ENCODE assay signal across 35 cellular contexts in genomic region chr12:74885775-74886174, GRCh38.
"Had no signal": no experiment of that assay in that cellular context is flagged by ENCODE, and none has a peak within 500 bp of the region (broad histone marks: within the 10 kb centered on the region; RNA-seq: fewer than 3 reads in every experiment).

No MANE protein-coding gene starts in this region.

- ATAC-seq: activated naive CD4-positive, alpha-beta T cell treated with anti-CD3 and anti-CD28 coated beads, Interleukin-2, amount 50 U/mL, for 72 hours; activated T-cell treated with anti-CD3 and anti-CD28 coated beads, Interleukin-2, amount 50 U/mL, for 4 hours; activated T-cell treated with anti-CD3 and anti-CD28 coated beads, Interleukin-2, amount 50 U/mL, for 72 hours; activated T-helper 17 cell treated with anti-CD3 and anti-CD28 coated beads, Interleukin-2, amount 50 U/mL, for 72 hours; body of pancreas had no signal

- DNase-seq: activated B cell treated with CpG ODN at 0.5 μM for 24 hours; activated CD4-positive, alpha-beta memory T cell treated with anti-CD3 and anti-CD28 coated beads for 36 hours; activated CD4-positive, alpha-beta T cell treated with anti-CD3 and anti-CD28 coated beads for 4 hours; activated CD4-positive, alpha-beta T cell treated with anti-CD3 and anti-CD28 coated beads, Interleukin-2, amount 10 ng/mL, durations not matched to agents 24 days and 14 days; activated CD4-positive, alpha-beta T cell treated with anti-CD3 and anti-CD28 coated beads, Interleukin-2, amount 50 U/mL, for 1 hour; activated CD4-positive, alpha-beta T cell treated with anti-CD3 and anti-CD28 coated beads, Interleukin-2, amount 50 U/mL, for 4 hours; activated CD4-positive, CD25-positive, alpha-beta regulatory T cell treated with anti-CD3 and anti-CD28 coated beads, Interleukin-2, amount 50 U/mL, for 72 hours; activated CD8-positive, alpha-beta memory T cell treated with anti-CD3 and anti-CD28 coated beads, Interleukin-2, amount 50 U/mL, for 4 hours; activated effector memory CD4-positive, alpha-beta T cell treated with anti-CD3 and anti-CD28 coated beads, Interleukin-2, amount 50 U/mL, for 16 hours; activated gamma-delta T cell treated with Interleukin-2 at 50 U/mL for 16 hours; activated naive CD4-positive, alpha-beta T cell; activated naive CD4-positive, alpha-beta T cell treated with anti-CD3 and anti-CD28 coated beads for 36 hours; activated naive CD4-positive, alpha-beta T cell treated with anti-CD3 and anti-CD28 coated beads, Interleukin-2, amount 50 U/mL, for 16 hours; activated naive CD8-positive, alpha-beta T cell treated with anti-CD3 and anti-CD28 coated beads for 36 hours; activated T-cell treated with anti-CD3 and anti-CD28 coated beads for 4 hours; activated T-cell treated with anti-CD3 and anti-CD28 coated beads, Interleukin-2, amount 50 U/mL, for 1 hour; activated T-cell treated with anti-CD3 and anti-CD28 coated beads, Interleukin-2, amount 50 U/mL, for 4 hours; activated T-cell treated with anti-CD3 and anti-CD28 coated beads, Interleukin-2, amount 50 U/mL, for 72 hours; adrenal gland; amniotic stem cell; aorta; body of pancreas; brain microvascular endothelial cell; central memory CD4-positive, alpha-beta T cell; T-helper 2 cell; T-helper 9 cell had no signal

- H3K27me3 ChIP-seq: adrenal gland, body of pancreas, brain microvascular endothelial cell, breast epithelium had no signal

- H3K27ac Mint-ChIP-seq: activated B cell treated with CpG ODN at 0.5 μM for 24 hours; activated CD4-positive, alpha-beta memory T cell treated with anti-CD3 and anti-CD28 coated beads for 36 hours; activated CD4-positive, alpha-beta T cell treated with anti-CD3 and anti-CD28 coated beads, Interleukin-2, amount 10 ng/mL, durations not matched to agents 24 days and 14 days; activated naive CD4-positive, alpha-beta T cell treated with anti-CD3 and anti-CD28 coated beads for 36 hours; activated naive CD4-positive, alpha-beta T cell treated with anti-CD3 and anti-CD28 coated beads, Interleukin-2, amount 50 U/mL, for 72 hours; activated naive CD8-positive, alpha-beta T cell treated with anti-CD3 and anti-CD28 coated beads for 36 hours; activated T-helper 1 cell treated with anti-CD3 and anti-CD28 coated beads, Interleukin-12 subunit alpha, Interleukin-12 subunit beta, Interleukin-2, Interleukin-4 antibody, amounts not matched to agents 30 ng/mL and 10 ng/mL and 1 ng/mL, durations not matched to agents 14 hours and 24 hours and 36 hours; activated T-helper 17 cell treated with anti-CD3 and anti-CD28 coated beads, Interleukin-2, amount 50 U/mL, for 72 hours; T-helper 1 cell treated with Interleukin-12 subunit alpha and Interleukin-12 subunit beta and Interleukin-4 antibody, amounts not matched to agents 30 μg/mL and 1 μg/mL, for 36 hours; T-helper 2 cell treated with Interferon-gamma antibody and Interleukin-4, amounts not matched to agents 5 μg/mL and 100 μg/mL, for 36 hours had no signal

- H3K4me1 Mint-ChIP-seq: activated B cell treated with CpG ODN at 0.5 μM for 24 hours; activated CD4-positive, alpha-beta T cell treated with anti-CD3 and anti-CD28 coated beads, Interleukin-2, amount 10 ng/mL, durations not matched to agents 24 days and 14 days had no signal

- H3K27ac ChIP-seq: adrenal gland, body of pancreas, brain microvascular endothelial cell, breast epithelium, VCaP had no signal

- H3K9me3 Mint-ChIP-seq: activated B cell treated with CpG ODN at 0.5 μM for 24 hours; activated CD4-positive, alpha-beta memory T cell treated with anti-CD3 and anti-CD28 coated beads for 36 hours; activated CD4-positive, alpha-beta T cell treated with anti-CD3 and anti-CD28 coated beads, Interleukin-2, amount 10 ng/mL, durations not matched to agents 24 days and 14 days; activated naive CD4-positive, alpha-beta T cell treated with anti-CD3 and anti-CD28 coated beads for 36 hours; activated naive CD8-positive, alpha-beta T cell treated with anti-CD3 and anti-CD28 coated beads for 36 hours; activated T-helper 1 cell treated with anti-CD3 and anti-CD28 coated beads, Interleukin-12 subunit alpha, Interleukin-12 subunit beta, Interleukin-2, Interleukin-4 antibody, amounts not matched to agents 30 ng/mL and 10 ng/mL and 1 ng/mL, durations not matched to agents 14 hours and 24 hours and 36 hours; activated T-helper 17 cell treated with anti-CD3 and anti-CD28 coated beads, Interleukin-2, amount 50 U/mL, for 72 hours; T-helper 2 cell treated with Interferon-gamma antibody and Interleukin-4, amounts not matched to agents 5 μg/mL and 100 μg/mL, for 36 hours had no signal

- H3K9me3 ChIP-seq: adrenal gland, body of pancreas, breast epithelium had no signal

- H3K4me3 Mint-ChIP-seq: activated B cell treated with CpG ODN at 0.5 μM for 24 hours; activated CD4-positive, alpha-beta memory T cell treated with anti-CD3 and anti-CD28 coated beads for 36 hours; activated CD4-positive, alpha-beta T cell treated with anti-CD3 and anti-CD28 coated beads, Interleukin-2, amount 10 ng/mL, durations not matched to agents 24 days and 14 days; activated naive CD4-positive, alpha-beta T cell treated with anti-CD3 and anti-CD28 coated beads for 36 hours; activated naive CD8-positive, alpha-beta T cell treated with anti-CD3 and anti-CD28 coated beads for 36 hours; activated T-cell treated with anti-CD3 and anti-CD28 coated beads, Interleukin-2, amount 50 U/mL, for 4 hours; activated T-cell treated with anti-CD3 and anti-CD28 coated beads, Interleukin-2, amount 50 U/mL, for 72 hours; activated T-helper 1 cell treated with anti-CD3 and anti-CD28 coated beads, Interleukin-12 subunit alpha, Interleukin-12 subunit beta, Interleukin-2, Interleukin-4 antibody, amounts not matched to agents 30 ng/mL and 10 ng/mL and 1 ng/mL, durations not matched to agents 14 hours and 24 hours and 36 hours; activated T-helper 17 cell treated with anti-CD3 and anti-CD28 coated beads, Interleukin-2, amount 50 U/mL, for 72 hours; T-helper 1 cell treated with Interleukin-12 subunit alpha and Interleukin-12 subunit beta and Interleukin-4 antibody, amounts not matched to agents 30 μg/mL and 1 μg/mL, for 36 hours; T-helper 2 cell treated with Interferon-gamma antibody and Interleukin-4, amounts not matched to agents 5 μg/mL and 100 μg/mL, for 36 hours had no signal

- H3K36me3 Mint-ChIP-seq: activated CD4-positive, alpha-beta memory T cell treated with anti-CD3 and anti-CD28 coated beads for 36 hours; activated naive CD4-positive, alpha-beta T cell treated with anti-CD3 and anti-CD28 coated beads, Interleukin-2, amount 50 U/mL, for 72 hours; activated naive CD8-positive, alpha-beta T cell treated with anti-CD3 and anti-CD28 coated beads for 36 hours had no signal

- H3K4me1 ChIP-seq: adrenal gland, breast epithelium had no signal

- FAIRE-seq: astrocyte, TTC549 had no signal

- H3K4me3 ChIP-seq: adrenal gland, body of pancreas, breast epithelium had no signal

- H3K27me3 Mint-ChIP-seq: activated B cell treated with CpG ODN at 0.5 μM for 24 hours; activated CD4-positive, alpha-beta memory T cell treated with anti-CD3 and anti-CD28 coated beads for 36 hours; activated CD4-positive, alpha-beta T cell treated with anti-CD3 and anti-CD28 coated beads, Interleukin-2, amount 10 ng/mL, durations not matched to agents 24 days and 14 days; activated naive CD8-positive, alpha-beta T cell treated with anti-CD3 and anti-CD28 coated beads for 36 hours; activated T-helper 17 cell treated with anti-CD3 and anti-CD28 coated beads, Interleukin-2, amount 50 U/mL, for 72 hours had no signal

- H3K36me3 ChIP-seq: adrenal gland, brain microvascular endothelial cell, breast epithelium had no signal
